Comparison of ENCODE assay signal across 22 cellular contexts in genomic region chr18:79692056-79692455, GRCh38. TPM values are rescaled to one million over a fixed set of nuclear protein-coding genes. Genes with fewer than 3 reads are reported as not detected.
A peak's percentile ranks its signal among the peaks of the same experiment; 100 is the strongest.
DNase-seq lines count a peak whose midpoint lies in the region; ATAC-seq and TF ChIP-seq lines count a peak whose summit lies in the region.
"Had no signal": no experiment of that assay in that cellular context is flagged by ENCODE, and none has a peak within 500 bp of the region (broad histone marks: within the 10 kb centered on the region; RNA-seq: fewer than 3 reads in every experiment).

No MANE protein-coding gene starts in this region.

- no peak for TF ChIP-seq POLR2A in stomach (IDR thresholded peaks at IDR 0.05)

- H3K27ac Mint-ChIP-seq in activated naive CD4-positive, alpha-beta T cell treated with anti-CD3 and anti-CD28 coated beads for 36 hours = peak overlapping the region; percentile 24
- H3K27ac Mint-ChIP-seq in dendritic cell treated with granulocyte-macrophage colony-stimulating factor and Interleukin-4, amounts not matched to agents 40 ng/mL and 50 ng/mL, for 4 days = peak overlapping the region; percentile 3
- H3K27ac Mint-ChIP-seq in nephron progenitor cell = peak overlapping the region; percentile 83
- H3K27ac Mint-ChIP-seq: CD8-positive, alpha-beta T cell had no signal

- WGBS in stomach, 5 donors = 89 to 92% (median 90%) methylated on average over 7 to 14 of the region's 14 CpGs

- H3K4me1 Mint-ChIP-seq in activated naive CD4-positive, alpha-beta T cell treated with anti-CD3 and anti-CD28 coated beads for 36 hours (ENCODE audit: low read depth) = peaks cover 33% of the 10 kb centered on the region
- peaks cover 25% of the 10 kb centered on the region for H3K4me1 Mint-ChIP-seq in dendritic cell treated with granulocyte-macrophage colony-stimulating factor and Interleukin-4, amounts not matched to agents 40 ng/mL and 50 ng/mL, for 4 days (ENCODE audit: low read depth)
- H3K4me1 Mint-ChIP-seq in nephron progenitor cell = peaks cover 47% of the 10 kb centered on the region

- DNase-seq in activated naive CD4-positive, alpha-beta T cell treated with anti-CD3 and anti-CD28 coated beads for 36 hours = no peak
- no peak for DNase-seq in activated naive CD4-positive, alpha-beta T cell treated with anti-CD3 and anti-CD28 coated beads, Interleukin-2, amount 50 U/mL, for 16 hours
- no peak for DNase-seq in nephron progenitor cell
- no peak for DNase-seq in stomach
- DNase-seq in NCI-H2107 treated with DMSO at 0.1 percent for 48 hours (lab: John Stamatoyannopoulos, UW; ENCODE audit: unreplicated experiment) = no peak
- DNase-seq: AML-193; C1 segment of cervical spinal cord; CD8-positive, alpha-beta T cell; HCEC 1CT; IMR-90; NCI-H1092 treated with DMSO at 0.1 percent for 48 hours; NCI-H1436 treated with DMSO at 0.1 percent for 48 hours; NCI-H1930; NCI-H2227 treated with DMSO at 0.1 percent for 48 hours; NCI-H510A; NK-92 treated with Interleukin-12 subunit alpha and Interleukin-12 subunit beta, amount 100 ng/mL, for 24 hours; SIG-M5 had no signal

- no peaks in the 10 kb centered on the region for H3K27me3 Mint-ChIP-seq in activated naive CD4-positive, alpha-beta T cell treated with anti-CD3 and anti-CD28 coated beads for 36 hours (ENCODE audit: low read depth)
- no peaks in the 10 kb centered on the region for H3K27me3 Mint-ChIP-seq in dendritic cell treated with granulocyte-macrophage colony-stimulating factor and Interleukin-4, amounts not matched to agents 40 ng/mL and 50 ng/mL, for 4 days
- no peaks in the 10 kb centered on the region for H3K27me3 Mint-ChIP-seq in nephron progenitor cell (ENCODE audit: low read depth, poor library complexity)

- peaks cover 14 to 23% (median 21%) of the 10 kb centered on the region in 4 donors for H3K36me3 ChIP-seq in stomach

- TF ChIP-seq EP300 in stomach (IDR thresholded peaks at IDR 0.05) = no peak

- no peaks in the 10 kb centered on the region for H3K27me3 ChIP-seq in stomach

- no peak overlapping the region for H3K4me3 Mint-ChIP-seq in activated naive CD4-positive, alpha-beta T cell treated with anti-CD3 and anti-CD28 coated beads for 36 hours
- H3K4me3 Mint-ChIP-seq in dendritic cell treated with granulocyte-macrophage colony-stimulating factor and Interleukin-4, amounts not matched to agents 40 ng/mL and 50 ng/mL, for 4 days = no peak overlapping the region
- H3K4me3 Mint-ChIP-seq in nephron progenitor cell = no peak overlapping the region
- H3K4me3 Mint-ChIP-seq: CD8-positive, alpha-beta T cell; GM23338 had no signal

- peaks cover 3% of the 10 kb centered on the region for H3K36me3 Mint-ChIP-seq in activated naive CD4-positive, alpha-beta T cell treated with anti-CD3 and anti-CD28 coated beads for 36 hours (ENCODE audit: low read depth)
- H3K36me3 Mint-ChIP-seq in dendritic cell treated with granulocyte-macrophage colony-stimulating factor and Interleukin-4, amounts not matched to agents 40 ng/mL and 50 ng/mL, for 4 days (ENCODE audit: low read depth) = peaks cover 54% of the 10 kb centered on the region
- H3K36me3 Mint-ChIP-seq in nephron progenitor cell (ENCODE audit: low read depth) = no peaks in the 10 kb centered on the region

- ATAC-seq in HG02610 (IDR thresholded peaks at IDR 0.05; ENCODE audit: unreplicated experiment) = no peak
- ATAC-seq: CD8-positive, alpha-beta T cell; GM23338 had no signal

- H3K4me3 ChIP-seq in stomach = no peak overlapping the region
- H3K4me3 ChIP-seq: GM23338 had no signal

- intact Hi-C loops in activated naive CD4-positive, alpha-beta T cell treated with anti-CD3 and anti-CD28 coated beads for 36 hours (cut with micrococcal nuclease) = no loop called here
- intact Hi-C loops in dendritic cell treated with granulocyte-macrophage colony-stimulating factor and Interleukin-4, amounts not matched to agents 40 ng/mL and 50 ng/mL, for 4 days (cut with micrococcal nuclease) = no loop called here
- intact Hi-C loops in stomach (cut with DNase I; ENCODE audit: low total_unique reads) = no loop called here

- no peaks in the 10 kb centered on the region for H3K9me3 Mint-ChIP-seq in activated naive CD4-positive, alpha-beta T cell treated with anti-CD3 and anti-CD28 coated beads for 36 hours
- H3K9me3 Mint-ChIP-seq in dendritic cell treated with granulocyte-macrophage colony-stimulating factor and Interleukin-4, amounts not matched to agents 40 ng/mL and 50 ng/mL, for 4 days = no peaks in the 10 kb centered on the region
- H3K9me3 Mint-ChIP-seq in nephron progenitor cell = no peaks in the 10 kb centered on the region
- H3K9me3 Mint-ChIP-seq: CD8-positive, alpha-beta T cell; GM23338 had no signal

- CTCF ChIA-PET in activated naive CD4-positive, alpha-beta T cell treated with anti-CD3 and anti-CD28 coated beads for 36 hours (lab: Charles Lee) = no interaction called here

- H3K27ac ChIP-seq in stomach = no peak overlapping the region
- H3K27ac ChIP-seq: KMS-11, RWPE1 had no signal

- H3K4me1 ChIP-seq in stomach = peaks cover 0 to 9% (median 2%) of the 10 kb centered on the region in 4 donors

- no peaks in the 10 kb centered on the region for H3K9me3 ChIP-seq in stomach

- TF ChIP-seq CTCF in nephron progenitor cell (IDR thresholded peaks at IDR 0.05) (no peak), stomach (IDR thresholded peaks at IDR 0.05) (no peak)

RNA-seq across cellular contexts. Expression of gene CTDP1, which starts 12.5 kb away (rescaled TPM):
- total RNA-seq in activated naive CD4-positive, alpha-beta T cell treated with anti-CD3 and anti-CD28 coated beads for 36 hours = 10 to 100 TPM; 28.0 to 29.1 TPM
- total RNA-seq in stomach = 10 to 100 TPM in 4 of 5 donors, 1 to 10 TPM in 1; 7.6 to 50.7 (median 18.7) TPM
- polyA plus RNA-seq in stomach = 10 to 100 TPM; 10.7 to 18.0 (median 11.2) TPM

Comparison
In these comparisons a context has a peak if more than half of its experiments do, and no peak if none do; other contexts are left out.
1. H3K27ac Mint-ChIP-seq: peak in every context shown above with its lines; median percentile 83 in nephron progenitor cell; 24 in activated naive CD4-positive, alpha-beta T cell treated with anti-CD3 and anti-CD28 coated beads for 36 hours; 3 in dendritic cell treated with granulocyte-macrophage colony-stimulating factor and Interleukin-4, amounts not matched to agents 40 ng/mL and 50 ng/mL, for 4 days.